1 cellular context compared by ENCODE assay signal in the genomic region with DNA sequence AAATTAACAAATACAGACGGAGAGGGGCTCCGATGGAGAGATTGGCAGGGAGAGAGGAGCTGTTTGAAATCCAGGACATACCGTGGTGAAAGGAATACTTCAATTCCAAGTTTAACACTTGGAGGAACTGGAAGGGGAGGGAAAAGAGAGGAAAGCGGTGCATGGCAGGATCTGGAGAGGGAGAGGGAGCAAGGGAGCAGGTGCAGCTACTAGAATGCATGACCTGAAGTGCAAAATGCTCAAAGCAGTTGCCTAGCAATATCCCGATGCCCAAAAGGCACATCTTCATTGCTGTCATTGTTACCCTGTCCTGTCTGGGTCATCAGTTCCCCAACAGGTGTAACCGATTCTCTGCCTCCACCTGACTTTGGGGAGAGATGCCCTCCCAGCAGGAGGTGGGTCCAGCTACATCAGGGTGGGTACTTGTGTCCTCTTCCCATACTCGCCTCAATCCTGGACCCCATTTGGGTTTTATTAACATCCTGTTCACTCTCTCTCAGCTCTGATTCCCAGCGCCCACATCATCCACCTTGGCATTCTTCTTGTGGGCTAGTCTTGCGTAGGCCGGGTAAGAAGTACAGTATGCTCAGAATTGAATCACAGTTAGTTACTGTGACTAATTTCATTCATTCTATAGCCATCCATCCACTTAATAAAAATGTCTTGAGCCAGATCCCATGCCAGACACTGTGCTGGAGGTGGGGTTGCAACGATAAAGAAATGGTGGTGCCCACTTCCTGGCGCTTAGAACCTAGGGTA.
TF ChIP-seq lines count a peak whose summit lies in the region.

No MANE protein-coding gene starts in this region.

TF ChIP-seq in H1, 55 proteins besides CTCF, POLR2A, EP300 and RAD21:
- TF ChIP-seq NANOG (IDR thresholded peaks at IDR 0.05; ENCODE audit: insufficient read depth, low read depth, low read length, poor library complexity, severe bottlenecking): no peak
- TF ChIP-seq TBP (IDR thresholded peaks at IDR 0.05; ENCODE audit: low read depth, low read length): no peak
- TF ChIP-seq POLR2AphosphoS5 (IDR thresholded peaks at IDR 0.05; ENCODE audit: low read depth, low read length): no peak
- TF ChIP-seq, protein P1, sequence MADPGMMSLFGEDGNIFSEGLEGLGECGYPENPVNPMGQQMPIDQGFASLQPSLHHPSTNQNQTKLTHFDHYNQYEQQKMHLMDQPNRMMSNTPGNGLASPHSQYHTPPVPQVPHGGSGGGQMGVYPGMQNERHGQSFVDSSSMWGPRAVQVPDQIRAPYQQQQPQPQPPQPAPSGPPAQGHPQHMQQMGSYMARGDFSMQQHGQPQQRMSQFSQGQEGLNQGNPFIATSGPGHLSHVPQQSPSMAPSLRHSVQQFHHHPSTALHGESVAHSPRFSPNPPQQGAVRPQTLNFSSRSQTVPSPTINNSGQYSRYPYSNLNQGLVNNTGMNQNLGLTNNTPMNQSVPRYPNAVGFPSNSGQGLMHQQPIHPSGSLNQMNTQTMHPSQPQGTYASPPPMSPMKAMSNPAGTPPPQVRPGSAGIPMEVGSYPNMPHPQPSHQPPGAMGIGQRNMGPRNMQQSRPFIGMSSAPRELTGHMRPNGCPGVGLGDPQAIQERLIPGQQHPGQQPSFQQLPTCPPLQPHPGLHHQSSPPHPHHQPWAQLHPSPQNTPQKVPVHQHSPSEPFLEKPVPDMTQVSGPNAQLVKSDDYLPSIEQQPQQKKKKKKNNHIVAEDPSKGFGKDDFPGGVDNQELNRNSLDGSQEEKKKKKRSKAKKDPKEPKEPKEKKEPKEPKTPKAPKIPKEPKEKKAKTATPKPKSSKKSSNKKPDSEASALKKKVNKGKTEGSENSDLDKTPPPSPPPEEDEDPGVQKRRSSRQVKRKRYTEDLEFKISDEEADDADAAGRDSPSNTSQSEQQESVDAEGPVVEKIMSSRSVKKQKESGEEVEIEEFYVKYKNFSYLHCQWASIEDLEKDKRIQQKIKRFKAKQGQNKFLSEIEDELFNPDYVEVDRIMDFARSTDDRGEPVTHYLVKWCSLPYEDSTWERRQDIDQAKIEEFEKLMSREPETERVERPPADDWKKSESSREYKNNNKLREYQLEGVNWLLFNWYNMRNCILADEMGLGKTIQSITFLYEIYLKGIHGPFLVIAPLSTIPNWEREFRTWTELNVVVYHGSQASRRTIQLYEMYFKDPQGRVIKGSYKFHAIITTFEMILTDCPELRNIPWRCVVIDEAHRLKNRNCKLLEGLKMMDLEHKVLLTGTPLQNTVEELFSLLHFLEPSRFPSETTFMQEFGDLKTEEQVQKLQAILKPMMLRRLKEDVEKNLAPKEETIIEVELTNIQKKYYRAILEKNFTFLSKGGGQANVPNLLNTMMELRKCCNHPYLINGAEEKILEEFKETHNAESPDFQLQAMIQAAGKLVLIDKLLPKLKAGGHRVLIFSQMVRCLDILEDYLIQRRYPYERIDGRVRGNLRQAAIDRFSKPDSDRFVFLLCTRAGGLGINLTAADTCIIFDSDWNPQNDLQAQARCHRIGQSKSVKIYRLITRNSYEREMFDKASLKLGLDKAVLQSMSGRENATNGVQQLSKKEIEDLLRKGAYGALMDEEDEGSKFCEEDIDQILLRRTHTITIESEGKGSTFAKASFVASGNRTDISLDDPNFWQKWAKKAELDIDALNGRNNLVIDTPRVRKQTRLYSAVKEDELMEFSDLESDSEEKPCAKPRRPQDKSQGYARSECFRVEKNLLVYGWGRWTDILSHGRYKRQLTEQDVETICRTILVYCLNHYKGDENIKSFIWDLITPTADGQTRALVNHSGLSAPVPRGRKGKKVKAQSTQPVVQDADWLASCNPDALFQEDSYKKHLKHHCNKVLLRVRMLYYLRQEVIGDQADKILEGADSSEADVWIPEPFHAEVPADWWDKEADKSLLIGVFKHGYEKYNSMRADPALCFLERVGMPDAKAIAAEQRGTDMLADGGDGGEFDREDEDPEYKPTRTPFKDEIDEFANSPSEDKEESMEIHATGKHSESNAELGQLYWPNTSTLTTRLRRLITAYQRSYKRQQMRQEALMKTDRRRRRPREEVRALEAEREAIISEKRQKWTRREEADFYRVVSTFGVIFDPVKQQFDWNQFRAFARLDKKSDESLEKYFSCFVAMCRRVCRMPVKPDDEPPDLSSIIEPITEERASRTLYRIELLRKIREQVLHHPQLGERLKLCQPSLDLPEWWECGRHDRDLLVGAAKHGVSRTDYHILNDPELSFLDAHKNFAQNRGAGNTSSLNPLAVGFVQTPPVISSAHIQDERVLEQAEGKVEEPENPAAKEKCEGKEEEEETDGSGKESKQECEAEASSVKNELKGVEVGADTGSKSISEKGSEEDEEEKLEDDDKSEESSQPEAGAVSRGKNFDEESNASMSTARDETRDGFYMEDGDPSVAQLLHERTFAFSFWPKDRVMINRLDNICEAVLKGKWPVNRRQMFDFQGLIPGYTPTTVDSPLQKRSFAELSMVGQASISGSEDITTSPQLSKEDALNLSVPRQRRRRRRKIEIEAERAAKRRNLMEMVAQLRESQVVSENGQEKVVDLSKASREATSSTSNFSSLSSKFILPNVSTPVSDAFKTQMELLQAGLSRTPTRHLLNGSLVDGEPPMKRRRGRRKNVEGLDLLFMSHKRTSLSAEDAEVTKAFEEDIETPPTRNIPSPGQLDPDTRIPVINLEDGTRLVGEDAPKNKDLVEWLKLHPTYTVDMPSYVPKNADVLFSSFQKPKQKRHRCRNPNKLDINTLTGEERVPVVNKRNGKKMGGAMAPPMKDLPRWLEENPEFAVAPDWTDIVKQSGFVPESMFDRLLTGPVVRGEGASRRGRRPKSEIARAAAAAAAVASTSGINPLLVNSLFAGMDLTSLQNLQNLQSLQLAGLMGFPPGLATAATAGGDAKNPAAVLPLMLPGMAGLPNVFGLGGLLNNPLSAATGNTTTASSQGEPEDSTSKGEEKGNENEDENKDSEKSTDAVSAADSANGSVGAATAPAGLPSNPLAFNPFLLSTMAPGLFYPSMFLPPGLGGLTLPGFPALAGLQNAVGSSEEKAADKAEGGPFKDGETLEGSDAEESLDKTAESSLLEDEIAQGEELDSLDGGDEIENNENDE (IDR thresholded peaks at IDR 0.05; ENCODE audit: insufficient replicate concordance, low read length): no peak
- no peak for TF ChIP-seq CREB1 (IDR thresholded peaks at IDR 0.05)
